ENCODE assay signal across 18 cellular contexts in genomic region chr7:155358066-155358947, GRCh38.
DNase-seq lines count a peak whose midpoint lies in the region; ATAC-seq and TF ChIP-seq lines count a peak whose summit lies in the region.
"Had no signal": no experiment of that assay in that cellular context is flagged by ENCODE, and none has a peak within 500 bp of the region (broad histone marks: within the 10 kb centered on the region; RNA-seq: fewer than 3 reads in every experiment).

No MANE protein-coding gene starts in this region.

- no peak overlapping the region for H3K18ac ChIP-seq in mesenchymal stem cell (ENCODE audit: low read depth in 1 of 2, low read length in 2 of 2)

- H3K4me3 Mint-ChIP-seq in naive thymus-derived CD4-positive, alpha-beta T cell = no peak overlapping the region

- CTCF ChIA-PET in SK-N-SH (lab: Yijun Ruan, JAX) = interaction anchor here (0.7 to 11.3 kb wide), 22 partner anchors 11 to 447 kb away, joined by 3 to 125 read pairs (median 4); no protein-coding TSS in a partner anchor
- CTCF ChIA-PET in naive thymus-derived CD4-positive, alpha-beta T cell (lab: Charles Lee) = interaction anchor here (1.2 kb wide), 1 partner anchor 19 kb away, joined by 3 read pairs; no protein-coding TSS in a partner anchor

- H3K27ac Mint-ChIP-seq in naive thymus-derived CD4-positive, alpha-beta T cell = no peak overlapping the region

- TF ChIP-seq RAD21 in SK-N-SH (IDR thresholded peaks at IDR 0.05; ENCODE audit: low read length) = no peak

- H3K4ac ChIP-seq in mesenchymal stem cell (ENCODE audit: low read depth in 1 of 2, low read length in 2 of 2) = no peak overlapping the region

- H3K36me3 Mint-ChIP-seq in naive thymus-derived CD4-positive, alpha-beta T cell = no peaks in the 10 kb centered on the region

- no peaks in the 10 kb centered on the region for H4K20me1 ChIP-seq in SK-N-SH (ENCODE audit: insufficient read depth)

- POLR2A ChIA-PET in SK-N-SH (lab: Yijun Ruan, JAX) = no interaction called here
- POLR2A ChIA-PET in naive thymus-derived CD4-positive, alpha-beta T cell (lab: Charles Lee) = no interaction called here

- peaks cover 12 to 32% (median 22%) of the 10 kb centered on the region in 5 donors for H3K27me3 Mint-ChIP-seq in naive thymus-derived CD4-positive, alpha-beta T cell

- TF ChIP-seq CTCF in SK-N-SH (IDR thresholded peaks at IDR 0.05) = no peak

- H3K4me1 Mint-ChIP-seq in naive thymus-derived CD4-positive, alpha-beta T cell = peaks cover 0 to 4% (median 0%) of the 10 kb centered on the region in 7 donors

- H3K9ac ChIP-seq in SK-N-SH (no peak overlapping the region), mesenchymal stem cell (ENCODE audit: low read length) (no peak overlapping the region)

- H3K4me3 ChIP-seq in SK-N-SH (ENCODE audit: low read depth in 2 of 2, low read length in 1 of 2) = no peak overlapping the region
- H3K4me3 ChIP-seq in mesenchymal stem cell (ENCODE audit: insufficient read depth in 1 of 2, low read depth in 1 of 2, low read length in 2 of 2) = no peak overlapping the region
- no peak overlapping the region for H3K4me3 ChIP-seq in naive thymus-derived CD4-positive, alpha-beta T cell (ENCODE audit: low read length)
- H3K4me3 ChIP-seq: esophagus muscularis mucosa had no signal

- WGBS in SK-N-SH (ENCODE audit: low lambda C conversion rate) = 15% methylated on average over 20 of the region's 40 CpGs
- WGBS in mesenchymal stem cell = 62% methylated on average over 39 of the region's 40 CpGs

- H3F3A ChIP-seq in SK-N-SH (replicated peaks; ENCODE audit: insufficient read depth) = no peaks in the 10 kb centered on the region

- H3K9me3 ChIP-seq in SK-N-SH (no peaks in the 10 kb centered on the region), mesenchymal stem cell (ENCODE audit: control insufficient read depth, low read length) (no peaks in the 10 kb centered on the region)
- no peaks in the 10 kb centered on the region for H3K9me3 ChIP-seq in naive thymus-derived CD4-positive, alpha-beta T cell (ENCODE audit: control insufficient read depth in 2 of 3, low read length in 3 of 3)
- H3K9me3 ChIP-seq: esophagus muscularis mucosa had no signal

- no peak overlapping the region for H4K8ac ChIP-seq in mesenchymal stem cell (ENCODE audit: low read length)

- H3K79me2 ChIP-seq in SK-N-SH (ENCODE audit: insufficient read depth) = no peaks in the 10 kb centered on the region

- peaks cover 0 to 8% (median 0%) of the 10 kb centered on the region in 11 donors for H3K9me3 Mint-ChIP-seq in naive thymus-derived CD4-positive, alpha-beta T cell

- H3K27me3 ChIP-seq in SK-N-SH (ENCODE audit: insufficient read depth) (peaks cover 66% of the 10 kb centered on the region), mesenchymal stem cell (ENCODE audit: control insufficient read depth in 1 of 2, insufficient read depth in 1 of 2, low read length in 2 of 2) (peaks cover 59 to 73% of the 10 kb centered on the region in 2 experiments)
- no peaks in the 10 kb centered on the region for H3K27me3 ChIP-seq in naive thymus-derived CD4-positive, alpha-beta T cell (ENCODE audit: control insufficient read depth in 2 of 2, insufficient read depth in 2 of 2, low read length in 2 of 2)

- H3K23ac ChIP-seq in mesenchymal stem cell (ENCODE audit: low read length in 2 of 2) = no peak overlapping the region

- no peak overlapping the region for H2BK15ac ChIP-seq in mesenchymal stem cell (ENCODE audit: low read depth, poor library complexity, severe bottlenecking)

- no peaks in the 10 kb centered on the region for H3K79me1 ChIP-seq in mesenchymal stem cell (replicated peaks; ENCODE audit: low read length, poor library complexity, severe bottlenecking)

- no peak overlapping the region for H3K4me2 ChIP-seq in SK-N-SH
- no peak overlapping the region for H3K4me2 ChIP-seq in mesenchymal stem cell (ENCODE audit: low read length, poor library complexity, severe bottlenecking)

- no peaks in the 10 kb centered on the region for H3K9me2 ChIP-seq in SK-N-SH

- DNase-seq in AG20443 (ENCODE audit: low spot score) (peak; percentile 38), GM03348 (ENCODE audit: low spot score) (peak; percentile 29), SK-N-SH (peak; percentile 90), mesenchymal stem cell (no peak)
- no peak for DNase-seq in activated CD4-positive, alpha-beta T cell treated with anti-CD3 and anti-CD28 coated beads, Interleukin-2, amount 50 U/mL, for 4 hours
- DNase-seq in naive thymus-derived CD4-positive, alpha-beta T cell = no peak
- DNase-seq: activated CD4-positive, alpha-beta T cell treated with anti-CD3 and anti-CD28 coated beads, Interleukin-2, amount 50 U/mL, for 1 hour; activated naive CD4-positive, alpha-beta T cell treated with Interleukin-2 at 50 U/mL for 16 hours; anterior cingulate cortex; COR-L47; effector CD8-positive, alpha-beta T cell; left colon; NCI-H1694 treated with DMSO at 0.1 percent for 48 hours; NCI-H748 treated with DMSO at 0.1 percent for 48 hours; right cardiac atrium had no signal

- H4K91ac ChIP-seq in mesenchymal stem cell (ENCODE audit: low read length) = peak overlapping the region; percentile 3

- intact Hi-C loops in naive thymus-derived CD4-positive, alpha-beta T cell (cut with micrococcal nuclease) = no loop called here

- ATAC-seq in HG03108 (IDR thresholded peaks at IDR 0.05; ENCODE audit: unreplicated experiment) (no peak), HG02798 (IDR thresholded peaks at IDR 0.05; ENCODE audit: poor library complexity, unreplicated experiment) (no peak)
- no peak for ATAC-seq in naive thymus-derived CD4-positive, alpha-beta T cell
- ATAC-seq: left colon had no signal

- H3K36me3 ChIP-seq in SK-N-SH (replicated peaks in 1 of 2; ENCODE audit: control insufficient read depth in 1 of 2, insufficient read depth in 2 of 2, low read length in 1 of 2) (no peaks in the 10 kb centered on the region), mesenchymal stem cell (ENCODE audit: control insufficient read depth in 1 of 2, insufficient read depth in 2 of 2, low read depth in 1 of 2, low read length in 2 of 2) (no peaks in the 10 kb centered on the region)
- H3K36me3 ChIP-seq in naive thymus-derived CD4-positive, alpha-beta T cell (ENCODE audit: control insufficient read depth in 2 of 3, insufficient read depth in 3 of 3, low read length in 3 of 3) = no peaks in the 10 kb centered on the region
- H3K36me3 ChIP-seq: esophagus muscularis mucosa had no signal

- H2BK5ac ChIP-seq in mesenchymal stem cell (ENCODE audit: low read depth, low read length, poor library complexity, severe bottlenecking) = no peak overlapping the region

- H3K27ac ChIP-seq in SK-N-SH (ENCODE audit: low read depth in 2 of 2, low read length in 1 of 2) = no peak overlapping the region
- no peak overlapping the region for H3K27ac ChIP-seq in mesenchymal stem cell (ENCODE audit: low read length, poor library complexity, severe bottlenecking)
- no peak overlapping the region for H3K27ac ChIP-seq in naive thymus-derived CD4-positive, alpha-beta T cell (ENCODE audit: low read depth, low read length)
- H3K27ac ChIP-seq: esophagus muscularis mucosa had no signal

- H2BK120ac ChIP-seq in mesenchymal stem cell (ENCODE audit: low read depth, low read length) = no peak overlapping the region

- no peak for TF ChIP-seq EP300 in SK-N-SH (IDR thresholded peaks at IDR 0.05; ENCODE audit: borderline replicate concordance in 1 of 2, low read depth in 1 of 2, low read length in 1 of 2)

- H3K14ac ChIP-seq in mesenchymal stem cell (ENCODE audit: low read length in 2 of 2) = no peak overlapping the region

- H2BK12ac ChIP-seq in mesenchymal stem cell (ENCODE audit: low read length in 2 of 2) = no peak overlapping the region

- no peak overlapping the region for H2AFZ ChIP-seq in SK-N-SH (ENCODE audit: low read depth)
- no peak overlapping the region for H2AFZ ChIP-seq in mesenchymal stem cell (ENCODE audit: low read depth, low read length)

- H3K4me1 ChIP-seq in SK-N-SH (ENCODE audit: control insufficient read depth in 1 of 2, insufficient read depth in 2 of 2, low read depth in 1 of 2, low read length in 1 of 2) (peaks cover 0 to 7% of the 10 kb centered on the region in 2 experiments; a peak in 1 of 4 replicates), mesenchymal stem cell (ENCODE audit: control insufficient read depth, insufficient read depth, low read depth, low read length) (no peaks in the 10 kb centered on the region)
- H3K4me1 ChIP-seq in naive thymus-derived CD4-positive, alpha-beta T cell (ENCODE audit: control insufficient read depth in 2 of 2, insufficient read depth in 2 of 2, low read length in 2 of 2) = no peaks in the 10 kb centered on the region
- H3K4me1 ChIP-seq: esophagus muscularis mucosa had no signal

- no peak overlapping the region for H2AK5ac ChIP-seq in mesenchymal stem cell (ENCODE audit: low read length, severe bottlenecking)

TF ChIP-seq in SK-N-SH, 30 proteins besides CTCF, POLR2A, EP300 and RAD21:
- no peak for TF ChIP-seq TEAD4 (IDR thresholded peaks at IDR 0.05; ENCODE audit: borderline replicate concordance, insufficient read depth)
- TF ChIP-seq FOXM1 (IDR thresholded peaks at IDR 0.05; ENCODE audit: low read depth) = no peak
- no peak for TF ChIP-seq POLR2AphosphoS5 (IDR thresholded peaks at IDR 0.05; ENCODE audit: low read depth, low read length)
- no peak for TF ChIP-seq ELF1 (IDR thresholded peaks at IDR 0.05)
- no peak for TF ChIP-seq GATA2 (CRISPR knock-in tag; IDR thresholded peaks at IDR 0.05)

Comparison
In these comparisons a context has a peak if more than half of its experiments do, and no peak if none do; other contexts are left out.
1. DNase-seq: peak in AG20443 (single experiment), GM03348 (single experiment) and SK-N-SH (single experiment); none in mesenchymal stem cell (single experiment), activated CD4-positive, alpha-beta T cell treated with anti-CD3 and anti-CD28 coated beads, Interleukin-2, amount 50 U/mL, for 4 hours (0 of 2) and naive thymus-derived CD4-positive, alpha-beta T cell (0 of 9).